ENCODE assay signal across 33 cellular contexts in genomic region chr18:9890957-9891356, GRCh38. TPM values are rescaled to one million over a fixed set of nuclear protein-coding genes. Genes with fewer than 3 reads are reported as not detected.
"Had no signal": no experiment of that assay in that cellular context is flagged by ENCODE, and none has a peak within 500 bp of the region (broad histone marks: within the 10 kb centered on the region; RNA-seq: fewer than 3 reads in every experiment).

No MANE protein-coding gene starts in this region.

- H3K79me2 ChIP-seq: parathyroid adenoma had no signal

- H3K4me3 Mint-ChIP-seq: natural killer cell; nephron; neural progenitor cell; stimulated activated memory B cell treated with anti-CD40 and anti-IgM and Interleukin-4, amounts not matched to agents 10 μg/mL and 1 μg/mL and 100 μg/mL, for 72 hours; stimulated activated naive CD8-positive, alpha-beta T cell treated with anti-CD3 and anti-CD28 coated beads, Interleukin-15, amount 100 ng/mL, for 72 hours; type B pancreatic cell had no signal

- H3K4me3 ChIP-seq: neural progenitor cell, ovary, psoas muscle, right lobe of liver, skin epidermis, smooth muscle cell, spleen, suprapubic skin, testis, tibial artery, transverse colon, upper lobe of right lung, uterus had no signal

- H3K4me1 Mint-ChIP-seq: nephron; neural progenitor cell; stimulated activated memory B cell treated with anti-CD40 and anti-IgM and Interleukin-4, amounts not matched to agents 10 μg/mL and 1 μg/mL and 100 μg/mL, for 72 hours had no signal

- DNase-seq: natural killer cell; occipital lobe; ovary; posterior cingulate gyrus; psoas muscle; right cardiac atrium; right lobe of liver; spleen; stimulated activated CD4-positive, alpha-beta T cell treated with anti-CD3 and anti-CD28 coated beads, Interleukin-12 subunit alpha, Interleukin-12 subunit beta, amount 100 ng/mL, for 4 hours; stimulated activated CD4-positive, alpha-beta T cell treated with anti-CD3 and anti-CD28 coated beads, Interleukin-1b, Interleukin-23, amount 100 ng/mL, for 48 hours; stimulated activated CD4-positive, alpha-beta T cell treated with anti-CD3 and anti-CD28 coated beads, Interleukin-4, amount 100 ng/mL, for 1 hour; stimulated activated CD4-positive, alpha-beta T cell treated with anti-CD3 and anti-CD28 coated beads, Interleukin-4, amount 100 ng/mL, for 4 hours; stimulated activated CD8-positive, alpha-beta memory T cell treated with anti-CD3 and anti-CD28 coated beads, Interleukin-4, amount 100 ng/mL, for 48 hours; stimulated activated naive CD4-positive, alpha-beta T cell; stimulated activated naive CD8-positive, alpha-beta T cell treated with anti-CD3 and anti-CD28 coated beads, Interleukin-15, amount 100 ng/mL, for 72 hours; stimulated activated naive CD8-positive, alpha-beta T cell treated with anti-CD3 and anti-CD28 coated beads, Interleukin-15, Interleukin-2, amounts not matched to agents 100 U/mL and 50 U/mL, for 24 hours; substantia nigra; testis; tibial artery; transverse colon; upper lobe of right lung; uterus had no signal

- H3K27ac Mint-ChIP-seq: natural killer cell; nephron; neural progenitor cell; progenitor cell of endocrine pancreas; stimulated activated memory B cell treated with anti-CD40 and anti-IgM and Interleukin-4, amounts not matched to agents 10 μg/mL and 1 μg/mL and 100 μg/mL, for 72 hours; type B pancreatic cell had no signal

- H3K27me3 ChIP-seq: neural progenitor cell, ovary, right lobe of liver, spleen, suprapubic skin, testis, tibial artery, transverse colon, upper lobe of right lung, uterus had no signal

- ATAC-seq: natural killer cell; psoas muscle; right cardiac atrium; right lobe of liver; stimulated activated memory B cell treated with anti-CD40 and anti-IgM and Interleukin-4, amounts not matched to agents 10 μg/mL and 1 μg/mL and 100 μg/mL, for 72 hours; stimulated activated naive CD8-positive, alpha-beta T cell treated with anti-CD3 and anti-CD28 coated beads, Interleukin-15, amount 100 ng/mL, for 72 hours; stimulated activated naive CD8-positive, alpha-beta T cell treated with anti-CD3 and anti-CD28 coated beads, Interleukin-15, Interleukin-2, amounts not matched to agents 100 U/mL and 50 U/mL, for 24 hours; upper lobe of right lung had no signal

- H3K27ac ChIP-seq: neural progenitor cell, ovary, parathyroid adenoma, psoas muscle, right lobe of liver, skin epidermis, spleen, suprapubic skin, testis, tibial artery, transverse colon, upper lobe of right lung, uterus had no signal

- H3K36me3 Mint-ChIP-seq: natural killer cell; neural progenitor cell; stimulated activated memory B cell treated with anti-CD40 and anti-IgM and Interleukin-4, amounts not matched to agents 10 μg/mL and 1 μg/mL and 100 μg/mL, for 72 hours; type B pancreatic cell had no signal

- H3K9me3 ChIP-seq: ovary, psoas muscle, right lobe of liver, spleen, suprapubic skin, testis, tibial artery, transverse colon, upper lobe of right lung, uterus had no signal

- H3K27me3 Mint-ChIP-seq: progenitor cell of endocrine pancreas; stimulated activated memory B cell treated with anti-CD40 and anti-IgM and Interleukin-4, amounts not matched to agents 10 μg/mL and 1 μg/mL and 100 μg/mL, for 72 hours; stimulated activated naive CD8-positive, alpha-beta T cell treated with anti-CD3 and anti-CD28 coated beads, Interleukin-15, amount 100 ng/mL, for 72 hours had no signal

- H3K4me2 ChIP-seq: neural progenitor cell, smooth muscle cell had no signal

- H3K36me3 ChIP-seq: neural progenitor cell, ovary, right lobe of liver, spleen, suprapubic skin, tibial artery, transverse colon, upper lobe of right lung, uterus had no signal

- H3K9me3 Mint-ChIP-seq: natural killer cell; nephron; neural progenitor cell; stimulated activated memory B cell treated with anti-CD40 and anti-IgM and Interleukin-4, amounts not matched to agents 10 μg/mL and 1 μg/mL and 100 μg/mL, for 72 hours had no signal

- H3K4me1 ChIP-seq: neural progenitor cell, parathyroid adenoma, psoas muscle, right lobe of liver, spleen, suprapubic skin, transverse colon, upper lobe of right lung, uterus had no signal

- H3K9ac ChIP-seq: neural progenitor cell, parathyroid adenoma had no signal

- H2AFZ ChIP-seq: neural progenitor cell, parathyroid adenoma had no signal

RNA-seq across cellular contexts. Expression of gene TXNDC2, which starts 5.2 kb away (rescaled TPM):
- total RNA-seq: natural killer cell, occipital lobe, progenitor cell of endocrine pancreas, renal cortical epithelial cell, right lobe of liver, suprapubic skin, urinary bladder had no signal
- polyA plus RNA-seq: right cardiac atrium, smooth muscle cell had no signal
